In genomic region chr6:137810554-137811120, GRCh38 we compare ENCODE assay signal across 1 cellular context.
TF ChIP-seq lines count a peak whose summit lies in the region.

No MANE protein-coding gene starts in this region.

TF ChIP-seq in HepG2, 621 proteins besides CTCF, POLR2A, EP300 and RAD21 (continued from another document and continues in another):
- TF ChIP-seq ZSCAN5A (CRISPR knock-in tag; IDR thresholded peaks at IDR 0.05; ENCODE audit: borderline replicate concordance) = peak; percentile 63; the same call in 1 of the 2 replicates
- no peak for TF ChIP-seq ATF4 (CRISPR knock-in tag; IDR thresholded peaks at IDR 0.05)
- TF ChIP-seq RBM22 (optimal IDR thresholded peaks at IDR 0.05; ENCODE audit: low read length) = no peak
- no peak for TF ChIP-seq REST (IDR thresholded peaks at IDR 0.05; ENCODE audit: borderline replicate concordance in 1 of 2, low read depth in 1 of 2, low read length in 2 of 2)
- no peak for TF ChIP-seq ZBTB34 (CRISPR knock-in tag; IDR thresholded peaks at IDR 0.05)
- no peak for TF ChIP-seq DDIT3 (CRISPR knock-in tag; IDR thresholded peaks at IDR 0.05)
- no peak for TF ChIP-seq ARID2 (CRISPR knock-in tag; IDR thresholded peaks at IDR 0.05; ENCODE audit: borderline replicate concordance)
- no peak for TF ChIP-seq PAF1 (CRISPR knock-in tag; IDR thresholded peaks at IDR 0.05)
- no peak for TF ChIP-seq ARNT2 (CRISPR knock-in tag; IDR thresholded peaks at IDR 0.05; ENCODE audit: low read depth)
- TF ChIP-seq ZNF138 (CRISPR knock-in tag; IDR thresholded peaks at IDR 0.05; ENCODE audit: low read depth) = no peak
- TF ChIP-seq ZHX2 (IDR thresholded peaks at IDR 0.05; ENCODE audit: low read depth) = no peak
- TF ChIP-seq ZHX2 (CRISPR knock-in tag; IDR thresholded peaks at IDR 0.05; ENCODE audit: borderline replicate concordance) = 0 out of 2 replicates have a peak, but pooled peaks have one; percentile 82
- no peak for TF ChIP-seq ZNF746 (CRISPR knock-in tag; IDR thresholded peaks at IDR 0.05)
- TF ChIP-seq KDM2A (CRISPR knock-in tag; IDR thresholded peaks at IDR 0.05; ENCODE audit: borderline replicate concordance, low read depth) = no peak
- TF ChIP-seq KIAA2018 (CRISPR knock-in tag; IDR thresholded peaks at IDR 0.05; ENCODE audit: borderline replicate concordance) = no peak
- peak; percentile 85 for TF ChIP-seq ARID3A (IDR thresholded peaks at IDR 0.05; ENCODE audit: low read depth, low read length)
- no peak for TF ChIP-seq GLMP (CRISPR knock-in tag; IDR thresholded peaks at IDR 0.05; ENCODE audit: borderline replicate concordance)
- TF ChIP-seq ZNF747 (CRISPR knock-in tag; IDR thresholded peaks at IDR 0.05; ENCODE audit: borderline replicate concordance) = no peak
- TF ChIP-seq TOE1 (CRISPR knock-in tag; IDR thresholded peaks at IDR 0.05) = no peak
- TF ChIP-seq ZSCAN31 (CRISPR knock-in tag; IDR thresholded peaks at IDR 0.05; ENCODE audit: low read depth) = no peak
- no peak for TF ChIP-seq MTF2 (CRISPR knock-in tag; IDR thresholded peaks at IDR 0.05; ENCODE audit: borderline replicate concordance)
